ENCODE assay signal across 22 cellular contexts in genomic region chr9:20112367-20112766, GRCh38.
"Had no signal": no experiment of that assay in that cellular context is flagged by ENCODE, and none has a peak within 500 bp of the region (broad histone marks: within the 10 kb centered on the region; RNA-seq: fewer than 3 reads in every experiment).

No MANE protein-coding gene starts in this region.

- H3K27me3 ChIP-seq: esophagus squamous epithelium, gastrocnemius medialis, hepatocyte, suprapubic skin, tibial artery, upper lobe of right lung had no signal

- H3K36me3 ChIP-seq: esophagus squamous epithelium, gastrocnemius medialis, suprapubic skin, tibial artery, upper lobe of right lung had no signal

- ATAC-seq: activated CD8-positive, alpha-beta T cell treated with anti-CD3 and anti-CD28 coated beads for 36 hours; activated naive CD8-positive, alpha-beta T cell treated with anti-CD3 and anti-CD28 coated beads, Interleukin-2, amount 50 U/mL, for 24 hours; activated T-cell treated with anti-CD3 and anti-CD28 coated beads, Interleukin-2, amount 50 U/mL, for 4 hours; activated T-helper 17 cell treated with anti-CD3 and anti-CD28 coated beads, Interleukin-2, amount 50 U/mL, for 72 hours; gastrocnemius medialis; naive thymus-derived CD8-positive, alpha-beta T cell; right cardiac atrium; upper lobe of right lung had no signal

- DNase-seq: activated CD4-positive, alpha-beta T cell treated with anti-CD3 and anti-CD28 coated beads, Interleukin-2, amount 50 U/mL, for 1 hour; activated CD4-positive, CD25-positive, alpha-beta regulatory T cell treated with anti-CD3 and anti-CD28 coated beads, Interleukin-2, amount 50 U/mL, for 72 hours; activated CD8-positive, alpha-beta T cell treated with anti-CD3 and anti-CD28 coated beads for 36 hours; activated gamma-delta T cell treated with Interleukin-2 at 50 U/mL for 16 hours; activated naive CD8-positive, alpha-beta T cell treated with anti-CD3 and anti-CD28 coated beads, Interleukin-2, amount 50 U/mL, for 24 hours; activated T-cell treated with anti-CD3 and anti-CD28 coated beads, Interleukin-2, amount 50 U/mL, for 4 hours; amygdala; esophagus squamous epithelium; gastrocnemius medialis; naive thymus-derived CD8-positive, alpha-beta T cell; posterior cingulate gyrus; right cardiac atrium; stimulated activated CD4-positive, alpha-beta T cell treated with anti-CD3 and anti-CD28 coated beads, Interleukin-15, amount 100 ng/mL, for 24 hours; stimulated activated CD4-positive, alpha-beta T cell treated with anti-CD3 and anti-CD28 coated beads, Interleukin-2, amount 100 ng/mL, for 24 hours; stimulated activated naive CD4-positive, alpha-beta T cell; T-helper 9 cell; tibial artery; upper lobe of right lung had no signal

- H3K9me3 ChIP-seq: gastrocnemius medialis, suprapubic skin, upper lobe of right lung had no signal

- H3K4me3 ChIP-seq: esophagus squamous epithelium, gastrocnemius medialis, hepatocyte, suprapubic skin, tibial artery, upper lobe of right lung had no signal

- H3K4me1 ChIP-seq: esophagus squamous epithelium, gastrocnemius medialis, suprapubic skin, tibial artery, upper lobe of right lung had no signal

- H3K27ac ChIP-seq: epithelial cell of prostate, esophagus squamous epithelium, gastrocnemius medialis, hepatocyte, suprapubic skin, tibial artery, upper lobe of right lung had no signal
